ENCODE assay signal across 10 cellular contexts in genomic region chr12:6342140-6342889, GRCh38. TPM values are rescaled to one million over a fixed set of nuclear protein-coding genes. Genes with fewer than 3 reads are reported as not detected.
DNase-seq lines count a peak whose midpoint lies in the region; ATAC-seq, FAIRE-seq and TF ChIP-seq lines count a peak whose summit lies in the region.
"Had no signal": no experiment of that assay in that cellular context is flagged by ENCODE, and none has a peak within 500 bp of the region (broad histone marks: within the 10 kb centered on the region; RNA-seq: fewer than 3 reads in every experiment).

No MANE protein-coding gene starts in this region.

- H3K79me2 ChIP-seq in astrocyte (ENCODE audit: insufficient read depth, low read length): peaks cover 54% of the 10 kb centered on the region

- intact Hi-C loops in kidney (cut with DNase I): no loop called here

- H3K9ac ChIP-seq in astrocyte (ENCODE audit: low read length) (peak overlapping the region; percentile 98), kidney (ENCODE audit: low read length in 2 of 2) (peak overlapping the region; percentile 56 to 99)

- 26% methylated on average over 7 of the region's 7 CpGs for WGBS in suprapubic skin

- H2AFZ ChIP-seq in astrocyte (ENCODE audit: low read depth, low read length): peak overlapping the region; percentile 54

- H4K20me1 ChIP-seq in astrocyte (ENCODE audit: insufficient read depth, low read length): peaks cover 34% of the 10 kb centered on the region

- FAIRE-seq in astrocyte (lab: Jason Lieb, UNC) (no peak), kidney (lab: Jason Lieb, UNC) (no peak)
- FAIRE-seq: TTC549 had no signal

- peak overlapping the region; percentile 95 for H3K4me2 ChIP-seq in astrocyte (ENCODE audit: low read length)

- H3K27ac Mint-ChIP-seq in astrocyte (ENCODE audit: unreplicated experiment): peak overlapping the region; percentile 93

- ATAC-seq in HG02642 (IDR thresholded peaks at IDR 0.05; ENCODE audit: poor library complexity, unreplicated experiment): no peak

- H3K27ac ChIP-seq in HEK293 (ENCODE audit: extremely low read depth, low read depth, low read length) (peak overlapping the region; percentile 84; the same call in 1 of the 2 replicates), astrocyte (ENCODE audit: low read depth, low read length) (peak overlapping the region; percentile 94), kidney (ENCODE audit: low read depth in 2 of 2, low read length in 2 of 2) (peak overlapping the region; percentile 99 to 100), suprapubic skin (peak overlapping the region; percentile 99)

- H3K4me3 Mint-ChIP-seq in astrocyte (ENCODE audit: unreplicated experiment): no peak overlapping the region

- TF ChIP-seq EP300 in suprapubic skin (IDR thresholded peaks at IDR 0.05): no peak

- POLR2A ChIA-PET in HEK293 (lab: Yijun Ruan, JAX): interaction anchor here (0.7 to 2.7 kb wide), 8 partner anchors 15 to 192 kb away, joined by 3 to 9 read pairs (median 4); partner anchors contain the start of genes GAPDH, MRPL51 and VAMP1

- H3K27me3 ChIP-seq in astrocyte (ENCODE audit: insufficient read depth, low read length) (no peaks in the 10 kb centered on the region), suprapubic skin (no peaks in the 10 kb centered on the region)

- no peaks in the 10 kb centered on the region for H3K9me3 Mint-ChIP-seq in astrocyte (ENCODE audit: unreplicated experiment)

- H3K4me1 ChIP-seq in HEK293 (ENCODE audit: control insufficient read depth, insufficient read depth, low read length) (peaks cover 12% of the 10 kb centered on the region), astrocyte (ENCODE audit: insufficient read depth, low read length) (peaks cover 52% of the 10 kb centered on the region), kidney (ENCODE audit: control insufficient read depth in 1 of 2, insufficient read depth in 1 of 2, low read depth in 1 of 2, low read length in 2 of 2) (peaks cover 40 to 56% of the 10 kb centered on the region in 2 donors), suprapubic skin (peaks cover 70% of the 10 kb centered on the region)

- H3K36me3 ChIP-seq in HEK293 (ENCODE audit: control insufficient read depth in 2 of 2, insufficient read depth in 1 of 2, low read length in 2 of 2): peaks cover 0 to 6% of the 10 kb centered on the region in 2 experiments; a peak in 1 of 3 replicates
- no peaks in the 10 kb centered on the region for H3K36me3 ChIP-seq in astrocyte (ENCODE audit: insufficient read depth, low read length)
- H3K36me3 ChIP-seq in kidney (ENCODE audit: control insufficient read depth in 1 of 2, insufficient read depth in 2 of 2, low read length in 2 of 2): peaks cover 2 to 3% of the 10 kb centered on the region in 2 donors
- H3K36me3 ChIP-seq in suprapubic skin: no peaks in the 10 kb centered on the region

- CTCF ChIA-PET in HEK293 (lab: Yijun Ruan, JAX): interaction anchor here (0.6 to 2.3 kb wide), 7 partner anchors 16 to 123 kb away, joined by 3 to 7 read pairs (median 4); no protein-coding TSS in a partner anchor

- DNase-seq in astrocyte (ENCODE audit: low read depth) (no peak), kidney (peak; percentile 65), suprapubic skin (ENCODE audit: low spot score in 2 of 2) (no peak), NCI-H774 (lab: John Stamatoyannopoulos, UW) (no peak), DMS 273 treated with DMSO at 0.1 percent for 48 hours (lab: John Stamatoyannopoulos, UW) (no peak)
- DNase-seq in stimulated activated CD4-positive, alpha-beta T cell treated with anti-CD3 and anti-CD28 coated beads, Interleukin-15, amount 100 ng/mL, for 24 hours: no peak

- no peaks in the 10 kb centered on the region for H3K27me3 Mint-ChIP-seq in astrocyte (ENCODE audit: low read depth, unreplicated experiment)

- no peak for TF ChIP-seq CTCF in HEK293 (tag by site-specific recombination; IDR thresholded peaks at IDR 0.05)
- no peak for TF ChIP-seq CTCF in astrocyte (IDR thresholded peaks at IDR 0.05; ENCODE audit: insufficient read depth, low read depth, low read length)
- TF ChIP-seq CTCF in kidney (IDR thresholded peaks at IDR 0.05; ENCODE audit: borderline replicate concordance, extremely low read depth, insufficient read depth): no peak
- no peak for TF ChIP-seq CTCF in suprapubic skin (IDR thresholded peaks at IDR 0.05)

- peaks cover 25% of the 10 kb centered on the region for H3K4me1 Mint-ChIP-seq in astrocyte (ENCODE audit: low read depth, unreplicated experiment)

- H3K36me3 Mint-ChIP-seq in astrocyte (ENCODE audit: low read depth, unreplicated experiment): no peaks in the 10 kb centered on the region

- no peaks in the 10 kb centered on the region for H3K9me3 ChIP-seq in HEK293 (ENCODE audit: control insufficient read depth, insufficient read depth, low read depth, low read length)
- H3K9me3 ChIP-seq in astrocyte (ENCODE audit: insufficient read depth, low read depth, low read length): no peaks in the 10 kb centered on the region
- H3K9me3 ChIP-seq in kidney (ENCODE audit: control insufficient read depth in 1 of 2, low read length in 2 of 2): no peaks in the 10 kb centered on the region
- H3K9me3 ChIP-seq in suprapubic skin: no peaks in the 10 kb centered on the region

- H3K4me3 ChIP-seq in HEK293 (ENCODE audit: low read depth, low read length) (peak overlapping the region; percentile 71), astrocyte (ENCODE audit: insufficient read depth, low read depth, low read length) (peak overlapping the region; percentile 95), kidney (ENCODE audit: low read length in 2 of 2) (peak overlapping the region; percentile 92 to 93), suprapubic skin (peak overlapping the region; percentile 92)

- no peak for TF ChIP-seq POLR2A in suprapubic skin (IDR thresholded peaks at IDR 0.05)

TF ChIP-seq in HEK293, 187 proteins besides CTCF, POLR2A, EP300 and RAD21 (continues in another document):
- TF ChIP-seq ZFP41 (tag by site-specific recombination; IDR thresholded peaks at IDR 0.05; ENCODE audit: borderline replicate concordance) (no peak), ZBTB44 (tag by site-specific recombination; IDR thresholded peaks at IDR 0.05) (peak; percentile 19; the same call in 1 of the 2 replicates), ZBTB17 (tag by site-specific recombination; IDR thresholded peaks at IDR 0.05) (peak; percentile 96), ZNF292 (tag by site-specific recombination; IDR thresholded peaks at IDR 0.05; ENCODE audit: borderline replicate concordance, low read depth) (no peak)

RNA-seq across cellular contexts. Expression of gene TNFRSF1A, which starts 0.4 kb away (rescaled TPM):
- total RNA-seq in astrocyte: 118 and 128 TPM in 2 replicates
- total RNA-seq in kidney: 186 TPM
- polyA plus RNA-seq in kidney (ENCODE audit: insufficient read depth, low read depth, low replicate concordance): 99.6 TPM
- 100 to 1,000 TPM; 276 to 352 (median 281) TPM for total RNA-seq in suprapubic skin

RNA-seq across cellular contexts. Expression of gene PLEKHG6, which starts 31.8 kb away (rescaled TPM):
- total RNA-seq in astrocyte (0.72 and 2.5 TPM in 2 replicates), kidney (2.5 TPM), suprapubic skin (10 to 100 TPM; 12.4 to 29.9 (median 27.8) TPM)
- polyA plus RNA-seq in kidney (ENCODE audit: insufficient read depth, low read depth, low replicate concordance): 2.9 TPM
- total RNA-seq: HT1080 had no signal

RNA-seq across cellular contexts. Expression of gene SCNN1A, which starts 33.0 kb away (rescaled TPM):
- 0.94 and 1.3 TPM in 2 replicates for total RNA-seq in astrocyte
- 452 TPM for total RNA-seq in kidney
- polyA plus RNA-seq in kidney (ENCODE audit: insufficient read depth, low read depth, low replicate concordance): 225 TPM
- 100 to 1,000 TPM in 1 of 4 donors, 10 to 100 TPM in 3; 74.2 to 143 (median 93.7) TPM for total RNA-seq in suprapubic skin

RNA-seq across cellular contexts. Expression of gene LTBR, which starts 41.6 kb away (rescaled TPM):
- 2.8 and 2.9 TPM in 2 replicates for total RNA-seq in astrocyte
- 114 TPM for total RNA-seq in kidney
- 77.8 TPM for polyA plus RNA-seq in kidney (ENCODE audit: insufficient read depth, low read depth, low replicate concordance)
- total RNA-seq in suprapubic skin: 100 to 1,000 TPM; 157 to 297 (median 204) TPM

Comparison
In these comparisons a context has a peak if more than half of its experiments do, and no peak if none do; other contexts are left out.
1. RNA of gene SCNN1A, which starts 33.0 kb away (total RNA-seq): 452 TPM in kidney (single experiment) and 74.2 to 143 TPM in suprapubic skin; 0.94 to 1.3 TPM in astrocyte; every median in the first group is over 10 times any median in the second.
2. Peak in every context shown above with its lines, with median percentiles within 50 percentile points of each other: H3K27ac ChIP-seq and H3K4me3 ChIP-seq.